30 cellular contexts compared by ENCODE assay signal in genomic region chr4:48259748-48260147, GRCh38.
"Had no signal": no experiment of that assay in that cellular context is flagged by ENCODE, and none has a peak within 500 bp of the region (broad histone marks: within the 10 kb centered on the region; RNA-seq: fewer than 3 reads in every experiment).

No MANE protein-coding gene starts in this region.

- DNase-seq: activated CD4-positive, alpha-beta memory T cell treated with anti-CD3 and anti-CD28 coated beads for 36 hours; activated CD4-positive, alpha-beta T cell treated with anti-CD3 and anti-CD28 coated beads for 36 hours; activated CD4-positive, alpha-beta T cell treated with anti-CD3 and anti-CD28 coated beads, Interleukin-2, amount 10 ng/mL, durations not matched to agents 24 days and 14 days; activated CD4-positive, CD25-positive, alpha-beta regulatory T cell; activated CD4-positive, CD25-positive, alpha-beta regulatory T cell treated with anti-CD3 and anti-CD28 coated beads, Interleukin-2, amount 50 U/mL, for 72 hours; activated CD8-positive, alpha-beta memory T cell treated with anti-CD3 and anti-CD28 coated beads, Interleukin-2, amount 10 ng/mL, durations not matched to agents 7 days and 5 days; activated CD8-positive, alpha-beta memory T cell treated with anti-CD3 and anti-CD28 coated beads, Interleukin-2, amount 50 U/mL, for 4 hours; activated CD8-positive, alpha-beta T cell treated with anti-CD3 and anti-CD28 coated beads, Interleukin-2, amount 10 ng/mL, durations not matched to agents 7 days and 5 days; activated effector memory CD4-positive, alpha-beta T cell treated with anti-CD3 and anti-CD28 coated beads, Interleukin-2, amount 50 U/mL, for 16 hours; activated naive CD4-positive, alpha-beta T cell; activated naive CD4-positive, alpha-beta T cell treated with anti-CD3 and anti-CD28 coated beads, Interleukin-2, amount 10 ng/mL, durations not matched to agents 7 days and 5 days; activated T-cell treated with anti-CD3 and anti-CD28 coated beads, Interleukin-2, amount 50 U/mL, for 1 hour; activated T-cell treated with anti-CD3 and anti-CD28 coated beads, Interleukin-2, amount 50 U/mL, for 48 hours; amniotic stem cell; anterior cingulate cortex; brain microvascular endothelial cell; dorsolateral prefrontal cortex; effector memory CD4-positive, alpha-beta T cell; endodermal cell; foreskin fibroblast; head of caudate nucleus; T-helper 2 cell had no signal

- FAIRE-seq: astrocyte, bronchial epithelial cell, frontal cortex had no signal

- H3K27ac Mint-ChIP-seq: activated CD4-positive, alpha-beta memory T cell treated with anti-CD3 and anti-CD28 coated beads for 36 hours; activated CD4-positive, alpha-beta T cell treated with anti-CD3 and anti-CD28 coated beads for 36 hours; activated CD4-positive, alpha-beta T cell treated with anti-CD3 and anti-CD28 coated beads, Interleukin-2, amount 10 ng/mL, durations not matched to agents 24 days and 14 days; activated CD8-positive, alpha-beta memory T cell treated with anti-CD3 and anti-CD28 coated beads, Interleukin-2, amount 10 ng/mL, durations not matched to agents 7 days and 5 days; activated CD8-positive, alpha-beta T cell treated with anti-CD3 and anti-CD28 coated beads, Interleukin-2, amount 10 ng/mL, durations not matched to agents 7 days and 5 days; activated naive CD4-positive, alpha-beta T cell treated with anti-CD3 and anti-CD28 coated beads, Interleukin-2, amount 10 ng/mL, durations not matched to agents 7 days and 5 days; activated naive CD8-positive, alpha-beta T cell; activated T-helper 1 cell treated with anti-CD3 and anti-CD28 coated beads, Interleukin-12 subunit alpha, Interleukin-12 subunit beta, Interleukin-2, Interleukin-4 antibody, amounts not matched to agents 30 ng/mL and 10 ng/mL and 1 ng/mL, durations not matched to agents 14 hours and 24 hours and 36 hours; activated T-helper 2 cell treated with anti-CD3 and anti-CD28 coated beads, Interferon-gamma antibody, Interleukin-2, Interleukin-4, amounts not matched to agents 10 μg/mL and 5 μg/mL and 100 μg/mL, durations not matched to agents 14 hours and 24 hours and 36 hours; dendritic cell treated with granulocyte-macrophage colony-stimulating factor and Interleukin-4, amounts not matched to agents 40 ng/mL and 50 ng/mL, for 4 days; endodermal cell had no signal

- H3K4me1 Mint-ChIP-seq: central memory CD8-positive, alpha-beta T cell had no signal

- H3K9me3 Mint-ChIP-seq: activated CD4-positive, alpha-beta memory T cell treated with anti-CD3 and anti-CD28 coated beads for 36 hours; activated naive CD4-positive, alpha-beta T cell treated with anti-CD3 and anti-CD28 coated beads, Interleukin-2, amount 10 ng/mL, durations not matched to agents 7 days and 5 days; activated T-helper 1 cell treated with anti-CD3 and anti-CD28 coated beads, Interleukin-12 subunit alpha, Interleukin-12 subunit beta, Interleukin-2, Interleukin-4 antibody, amounts not matched to agents 30 ng/mL and 10 ng/mL and 1 ng/mL, durations not matched to agents 14 hours and 24 hours and 36 hours; activated T-helper 2 cell treated with anti-CD3 and anti-CD28 coated beads, Interferon-gamma antibody, Interleukin-2, Interleukin-4, amounts not matched to agents 10 μg/mL and 5 μg/mL and 100 μg/mL, durations not matched to agents 14 hours and 24 hours and 36 hours; central memory CD8-positive, alpha-beta T cell; dendritic cell treated with granulocyte-macrophage colony-stimulating factor and Interleukin-4, amounts not matched to agents 40 ng/mL and 50 ng/mL, for 4 days; endodermal cell had no signal

- ATAC-seq: activated CD4-positive, alpha-beta T cell treated with anti-CD3 and anti-CD28 coated beads for 36 hours; activated CD8-positive, alpha-beta memory T cell treated with anti-CD3 and anti-CD28 coated beads, Interleukin-2, amount 10 ng/mL, durations not matched to agents 7 days and 5 days; activated CD8-positive, alpha-beta T cell treated with anti-CD3 and anti-CD28 coated beads, Interleukin-2, amount 10 ng/mL, durations not matched to agents 7 days and 5 days had no signal

- H3K4me3 Mint-ChIP-seq: activated CD4-positive, alpha-beta memory T cell treated with anti-CD3 and anti-CD28 coated beads for 36 hours; activated CD4-positive, alpha-beta T cell treated with anti-CD3 and anti-CD28 coated beads for 36 hours; activated CD4-positive, alpha-beta T cell treated with anti-CD3 and anti-CD28 coated beads, Interleukin-2, amount 10 ng/mL, durations not matched to agents 24 days and 14 days; activated CD8-positive, alpha-beta memory T cell treated with anti-CD3 and anti-CD28 coated beads, Interleukin-2, amount 10 ng/mL, durations not matched to agents 7 days and 5 days; activated CD8-positive, alpha-beta T cell treated with anti-CD3 and anti-CD28 coated beads, Interleukin-2, amount 10 ng/mL, durations not matched to agents 7 days and 5 days; activated naive CD4-positive, alpha-beta T cell treated with anti-CD3 and anti-CD28 coated beads, Interleukin-2, amount 10 ng/mL, durations not matched to agents 7 days and 5 days; activated naive CD8-positive, alpha-beta T cell; activated T-helper 1 cell treated with anti-CD3 and anti-CD28 coated beads, Interleukin-12 subunit alpha, Interleukin-12 subunit beta, Interleukin-2, Interleukin-4 antibody, amounts not matched to agents 30 ng/mL and 10 ng/mL and 1 ng/mL, durations not matched to agents 14 hours and 24 hours and 36 hours; central memory CD8-positive, alpha-beta T cell; dendritic cell treated with granulocyte-macrophage colony-stimulating factor and Interleukin-4, amounts not matched to agents 40 ng/mL and 50 ng/mL, for 4 days; endodermal cell had no signal

- H3K36me3 Mint-ChIP-seq: activated CD4-positive, alpha-beta memory T cell treated with anti-CD3 and anti-CD28 coated beads for 36 hours; activated naive CD4-positive, alpha-beta T cell treated with anti-CD3 and anti-CD28 coated beads, Interleukin-2, amount 10 ng/mL, durations not matched to agents 7 days and 5 days had no signal

- H3K27me3 Mint-ChIP-seq: activated CD4-positive, alpha-beta memory T cell treated with anti-CD3 and anti-CD28 coated beads for 36 hours; activated CD4-positive, alpha-beta T cell treated with anti-CD3 and anti-CD28 coated beads for 36 hours; activated CD4-positive, alpha-beta T cell treated with anti-CD3 and anti-CD28 coated beads, Interleukin-2, amount 10 ng/mL, durations not matched to agents 24 days and 14 days; activated CD8-positive, alpha-beta memory T cell treated with anti-CD3 and anti-CD28 coated beads, Interleukin-2, amount 10 ng/mL, durations not matched to agents 7 days and 5 days; dendritic cell treated with granulocyte-macrophage colony-stimulating factor and Interleukin-4, amounts not matched to agents 40 ng/mL and 50 ng/mL, for 4 days had no signal
